ENCODE assay signal across 10 cellular contexts in genomic region chr10:17009228-17009700, GRCh38.
DNase-seq lines count a peak whose midpoint lies in the region; ATAC-seq and TF ChIP-seq lines count a peak whose summit lies in the region.
"Had no signal": no experiment of that assay in that cellular context is flagged by ENCODE, and none has a peak within 500 bp of the region (broad histone marks: within the 10 kb centered on the region; RNA-seq: fewer than 3 reads in every experiment).

No MANE protein-coding gene starts in this region.

- H3K36me3 ChIP-seq in esophagus muscularis mucosa (no peaks in the 10 kb centered on the region), mucosa of descending colon (ENCODE audit: low read depth) (no peaks in the 10 kb centered on the region), upper lobe of left lung (no peaks in the 10 kb centered on the region)

- 56% methylated on average over 3 of the region's 3 CpGs for WGBS in esophagus muscularis mucosa
- WGBS in upper lobe of left lung, 2 donors: 45 to 50% methylated on average over 3 of the region's 3 CpGs

- H3K4me1 ChIP-seq in esophagus muscularis mucosa (peaks cover 30 to 45% (median 40%) of the 10 kb centered on the region in 4 donors), mucosa of descending colon (ENCODE audit: low read depth) (no peaks in the 10 kb centered on the region), upper lobe of left lung (peaks cover 41 to 58% (median 48%) of the 10 kb centered on the region in 4 donors)

- TF ChIP-seq EP300 in esophagus muscularis mucosa (IDR thresholded peaks at IDR 0.05) (no peak), upper lobe of left lung (IDR thresholded peaks at IDR 0.05) (peak in 1 of 4 donors; percentile 48)

- intact Hi-C loops in esophagus muscularis mucosa (cut with DNase I) (no loop called here), mucosa of descending colon (cut with DNase I, micrococcal nuclease) (no loop called here)

- DNase-seq in RKO (ENCODE audit: low spot score) (peak; percentile 77), esophagus muscularis mucosa (ENCODE audit: extremely low spot score) (peak; percentile 74), mucosa of descending colon (no peak), upper lobe of left lung (no peak), C1 segment of cervical spinal cord (lab: John Stamatoyannopoulos, UW) (no peak), HT-29 (ENCODE audit: low spot score) (no peak), OCI-M2 (lab: John Stamatoyannopoulos, UW; ENCODE audit: unreplicated experiment) (no peak)
- DNase-seq: activated CD4-positive, alpha-beta T cell treated with anti-CD3 and anti-CD28 coated beads, Interleukin-2, amount 50 U/mL, for 48 hours; NCI-H146 had no signal

- H3K27ac ChIP-seq in esophagus muscularis mucosa (replicated peaks in 1 of 4) (peak overlapping the region; percentile 28 to 75 (median 68)), upper lobe of left lung (peak overlapping the region; percentile 68 to 85 (median 76))

- no peak overlapping the region for H3K4me3 ChIP-seq in esophagus muscularis mucosa
- no peak overlapping the region for H3K4me3 ChIP-seq in mucosa of descending colon
- no peak overlapping the region for H3K4me3 ChIP-seq in upper lobe of left lung

- H3K27me3 ChIP-seq in esophagus muscularis mucosa: no peaks in the 10 kb centered on the region
- H3K27me3 ChIP-seq in upper lobe of left lung: no peaks in the 10 kb centered on the region

- H3K9me3 ChIP-seq in esophagus muscularis mucosa (no peaks in the 10 kb centered on the region), mucosa of descending colon (no peaks in the 10 kb centered on the region), upper lobe of left lung (no peaks in the 10 kb centered on the region)

- no peak for TF ChIP-seq POLR2A in esophagus muscularis mucosa (IDR thresholded peaks at IDR 0.05; ENCODE audit: low read depth)
- TF ChIP-seq POLR2A in upper lobe of left lung (IDR thresholded peaks at IDR 0.05): no peak

- ATAC-seq in mucosa of descending colon (peak; percentile 53), upper lobe of left lung (ENCODE audit: low FRiP score in 2 of 2) (peak in 1 of 2 donors; percentile 54), HG02840 (IDR thresholded peaks at IDR 0.05; ENCODE audit: low FRiP score, unreplicated experiment) (no peak)

- TF ChIP-seq CTCF in esophagus muscularis mucosa (IDR thresholded peaks at IDR 0.05) (no peak), mucosa of descending colon (IDR thresholded peaks at IDR 0.05) (no peak), upper lobe of left lung (IDR thresholded peaks at IDR 0.05) (no peak)

Comparison
In these comparisons a context has a peak if more than half of its experiments do, and no peak if none do; other contexts are left out.
1. DNase-seq: peak in RKO (single experiment) and esophagus muscularis mucosa (single experiment); none in mucosa of descending colon (0 of 3), upper lobe of left lung (0 of 2), C1 segment of cervical spinal cord (0 of 14), HT-29 (single experiment) and OCI-M2 (single experiment).